ENCODE assay signal across 9 cellular contexts in the genomic region with DNA sequence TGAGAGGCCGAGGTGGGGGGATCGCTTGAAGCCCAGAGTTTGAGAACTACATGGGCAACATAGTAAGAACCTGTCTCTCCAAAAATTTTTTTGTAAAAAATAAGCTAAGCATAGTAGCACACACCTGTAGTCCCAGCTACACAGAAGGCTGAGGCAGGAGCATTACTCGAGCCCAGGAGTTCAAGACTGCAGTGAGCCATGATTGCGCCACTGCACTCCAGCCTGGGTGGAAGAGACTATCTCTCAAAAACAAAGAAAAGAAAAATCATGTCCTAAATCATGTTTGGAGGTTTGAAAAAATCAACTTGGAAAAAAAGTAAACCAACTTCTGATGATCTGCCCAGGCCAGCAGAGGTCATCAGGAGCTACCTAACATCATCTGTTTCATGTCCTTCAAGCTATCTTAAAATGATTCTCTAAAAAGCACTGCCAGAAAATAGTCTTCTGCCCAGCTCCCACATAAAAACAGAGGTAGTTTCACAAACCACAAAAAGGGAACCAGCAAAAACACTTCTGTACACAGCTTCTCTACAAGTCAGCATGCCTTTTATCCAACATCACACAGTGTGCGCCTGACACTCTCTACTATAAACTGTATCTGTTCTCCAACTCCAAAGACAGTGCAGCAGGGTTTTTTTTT.
DNase-seq lines count a peak whose midpoint lies in the region; ATAC-seq, FAIRE-seq and TF ChIP-seq lines count a peak whose summit lies in the region.
"Had no signal": no experiment of that assay in that cellular context is flagged by ENCODE, and none has a peak within 500 bp of the region (broad histone marks: within the 10 kb centered on the region; RNA-seq: fewer than 3 reads in every experiment).

No MANE protein-coding gene starts in this region.

- H3K4me1 Mint-ChIP-seq in mesothelial cell of epicardium, result peaks cover 61% of the 10 kb centered on the region

- DNase-seq in DMS53 (lab: John Stamatoyannopoulos, UW) (peak; percentile 44), GM20000 (ENCODE audit: low spot score) (peak; percentile 6), SK-N-DZ (ENCODE audit: low spot score) (peak; percentile 14), mesothelial cell of epicardium (ENCODE audit: low spot score in 2 of 2, unreplicated experiment in 2 of 2) (no peak), H54 (ENCODE audit: insufficient read length, low spot score) (no peak), RPMI8226 (no peak), NCI-H1436 (lab: John Stamatoyannopoulos, UW) (no peak)
- DNase-seq: NCI-H2029 treated with DMSO at 0.1 percent for 48 hours had no signal

- H3K4me3 Mint-ChIP-seq in mesothelial cell of epicardium, result peak overlapping the region; percentile 7

- H3K27me3 Mint-ChIP-seq in mesothelial cell of epicardium (ENCODE audit: low read depth), result no peaks in the 10 kb centered on the region

- peak; percentile 13 for TF ChIP-seq CTCF in GM20000 (IDR thresholded peaks at IDR 0.05; ENCODE audit: extremely low read depth, missing control alignments)
- no peak for TF ChIP-seq CTCF in mesothelial cell of epicardium (IDR thresholded peaks at IDR 0.05; ENCODE audit: unreplicated experiment)

- ATAC-seq in GM21528 (IDR thresholded peaks at IDR 0.05; ENCODE audit: low FRiP score, unreplicated experiment), result no peak

- no peak for FAIRE-seq in H54 (lab: Jason Lieb, UNC)

- peaks cover 2% of the 10 kb centered on the region for H3K36me3 Mint-ChIP-seq in mesothelial cell of epicardium

- H3K27ac Mint-ChIP-seq in mesothelial cell of epicardium, result peak overlapping the region; percentile 97

- TF ChIP-seq POLR2A in H54 (IDR thresholded peaks at IDR 0.05; ENCODE audit: low read depth, low read length), result no peak

- H3K9me3 Mint-ChIP-seq in mesothelial cell of epicardium, result no peaks in the 10 kb centered on the region

Comparison
In these comparisons a context has a peak if more than half of its experiments do, and no peak if none do; other contexts are left out.
1. DNase-seq: peak in DMS53 (single experiment), GM20000 (single experiment) and SK-N-DZ (single experiment); none in mesothelial cell of epicardium (0 of 2), H54 (single experiment), RPMI8226 (single experiment) and NCI-H1436 (single experiment).